In genomic region chr2:168185583-168186274, GRCh38 we compare ENCODE assay signal across 19 cellular contexts.
DNase-seq lines count a peak whose midpoint lies in the region; ATAC-seq lines count a peak whose summit lies in the region.
"Had no signal": no experiment of that assay in that cellular context is flagged by ENCODE, and none has a peak within 500 bp of the region (broad histone marks: within the 10 kb centered on the region; RNA-seq: fewer than 3 reads in every experiment).

No MANE protein-coding gene starts in this region.

- intact Hi-C loops in left colon (cut with DNase I, micrococcal nuclease): no loop called here

- no peaks in the 10 kb centered on the region for H3K9me3 ChIP-seq in HAP-1
- H3K9me3 ChIP-seq: sigmoid colon had no signal

- H3K4me3 ChIP-seq in HAP-1: no peak overlapping the region
- H3K4me3 ChIP-seq: sigmoid colon had no signal

- H3K4me1 ChIP-seq in HAP-1: peaks cover 53% of the 10 kb centered on the region

- no peaks in the 10 kb centered on the region for H3K27me3 ChIP-seq in HAP-1 (ENCODE audit: low read depth)
- H3K27me3 ChIP-seq: sigmoid colon had no signal

- in situ Hi-C loops in HAP-1 (cut with MboI; ENCODE audit: low sequenced_read_pairs): no loop called here

- ATAC-seq in left colon (peak; percentile 13), HG03139 (IDR thresholded peaks at IDR 0.05; ENCODE audit: unreplicated experiment) (no peak), HG02610 (IDR thresholded peaks at IDR 0.05; ENCODE audit: unreplicated experiment) (no peak)
- ATAC-seq: Panc1 had no signal

- no peaks in the 10 kb centered on the region for H3K36me3 ChIP-seq in HAP-1 (replicated peaks)
- H3K36me3 ChIP-seq: sigmoid colon, WERI-Rb-1 had no signal

- peak; percentile 45 to 59 for DNase-seq in AML-193 (lab: John Stamatoyannopoulos, UW)
- peak; percentile 48 to 64 for DNase-seq in HAP-1 (ENCODE audit: low spot score in 2 of 2)
- peak; percentile 63 for DNase-seq in NOMO-1 treated with DMSO at 0.1 percent for 48 hours (lab: John Stamatoyannopoulos, UW; ENCODE audit: unreplicated experiment)
- no peak for DNase-seq in left colon
- no peak for DNase-seq in 8988T
- no peak for DNase-seq in stimulated activated naive CD4-positive, alpha-beta T cell treated with Interleukin-2 at 50 U/mL for 16 hours (lab: John Stamatoyannopoulos, UW)
- DNase-seq: activated CD4-positive, alpha-beta memory T cell treated with anti-CD3 and anti-CD28 coated beads, Interleukin-2, amount 10 ng/mL, durations not matched to agents 7 days and 5 days; activated T-cell treated with anti-CD3 and anti-CD28 coated beads, Interleukin-2, amount 50 U/mL, for 48 hours; DMS79; effector memory CD4-positive, alpha-beta T cell; hippocampal formation; KG1; NCI-H2227 treated with DMSO at 0.1 percent for 48 hours; sigmoid colon; stimulated activated CD4-positive, alpha-beta T cell treated with anti-CD3 and anti-CD28 coated beads, Interleukin-4, amount 100 ng/mL, for 1 hour; WERI-Rb-1 had no signal

Comparison
In these comparisons a context has a peak if more than half of its experiments do, and no peak if none do; other contexts are left out.
1. DNase-seq: peak in AML-193 (2 of 2), HAP-1 (2 of 2) and NOMO-1 treated with DMSO at 0.1 percent for 48 hours (single experiment); none in left colon (0 of 2), 8988T (single experiment) and stimulated activated naive CD4-positive, alpha-beta T cell treated with Interleukin-2 at 50 U/mL for 16 hours (single experiment).